1 cellular context compared by ENCODE assay signal in genomic region chr12:89060133-89060532, GRCh38.
TF ChIP-seq lines count a peak whose summit lies in the region.

No MANE protein-coding gene starts in this region.

TF ChIP-seq in GM23338, 12 proteins besides CTCF, POLR2A, EP300 and RAD21 (continued from another document):
- TF ChIP-seq ZNF462 (CRISPR knock-in tag; IDR thresholded peaks at IDR 0.05) = no peak
- no peak for TF ChIP-seq STAT1 (IDR thresholded peaks at IDR 0.05; ENCODE audit: unreplicated experiment)
- no peak for TF ChIP-seq ETS1 (IDR thresholded peaks at IDR 0.05)
- no peak for TF ChIP-seq REST (IDR thresholded peaks at IDR 0.05; ENCODE audit: unreplicated experiment)
- TF ChIP-seq EZH2 (IDR thresholded peaks at IDR 0.05; ENCODE audit: low read depth, unreplicated experiment) = no peak
- no peak for TF ChIP-seq ZNF331 (CRISPR knock-in tag; IDR thresholded peaks at IDR 0.05; ENCODE audit: low read depth)
